ENCODE assay signal across 10 cellular contexts in the genomic region with DNA sequence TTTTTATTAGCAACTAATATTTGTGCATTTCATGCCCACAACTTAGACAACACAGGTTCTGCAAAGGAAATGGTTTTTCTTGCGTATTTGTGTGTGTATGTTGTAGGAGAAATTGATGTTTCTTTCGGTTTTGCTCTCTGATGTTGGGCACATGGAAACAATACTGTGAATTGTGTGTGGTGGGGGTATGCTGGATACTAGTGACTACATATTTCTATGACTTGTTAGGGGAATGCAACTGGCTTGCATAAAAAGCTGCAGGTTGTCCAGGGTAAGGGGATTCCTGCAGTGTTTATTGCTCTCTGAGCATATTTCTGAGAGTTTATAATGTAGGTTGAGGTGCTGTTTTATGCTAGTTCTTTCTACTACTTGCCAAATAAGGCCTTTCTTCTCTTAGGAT. TPM values are rescaled to one million over a fixed set of nuclear protein-coding genes. Genes with fewer than 3 reads are reported as not detected.
DNase-seq lines count a peak whose midpoint lies in the region; ATAC-seq, FAIRE-seq and TF ChIP-seq lines count a peak whose summit lies in the region.
"Had no signal": no experiment of that assay in that cellular context is flagged by ENCODE, and none has a peak within 500 bp of the region (broad histone marks: within the 10 kb centered on the region; RNA-seq: fewer than 3 reads in every experiment).

No MANE protein-coding gene starts in this region.

- DNase-seq in activated CD4-positive, alpha-beta memory T cell treated with anti-CD3 and anti-CD28 coated beads, Interleukin-2, amount 10 ng/mL, durations not matched to agents 7 days and 5 days = no peak
- DNase-seq in kidney (no peak), NCI-H345 (lab: John Stamatoyannopoulos, UW) (no peak), NCI-H1694 (lab: John Stamatoyannopoulos, UW) (no peak), NCI-H2171 (lab: John Stamatoyannopoulos, UW) (no peak)
- DNase-seq: dorsolateral prefrontal cortex, SHP77 treated with DMSO at 0.1 percent for 48 hours had no signal

- peak overlapping the region; percentile 52 to 69 for H3K4me3 ChIP-seq in kidney (ENCODE audit: low read length in 2 of 2)

- peaks cover 30% of the 10 kb centered on the region for H3K36me3 Mint-ChIP-seq in activated CD4-positive, alpha-beta memory T cell treated with anti-CD3 and anti-CD28 coated beads, Interleukin-2, amount 10 ng/mL, durations not matched to agents 7 days and 5 days (ENCODE audit: low read depth)

- intact Hi-C loops in kidney (cut with DNase I) = no loop called here

- POLR2A ChIA-PET in activated CD4-positive, alpha-beta memory T cell treated with anti-CD3 and anti-CD28 coated beads, Interleukin-2, amount 10 ng/mL, durations not matched to agents 7 days and 5 days (lab: Charles Lee) = interaction anchor here (1.0 to 2.3 kb wide), 6 partner anchors 20 to 136 kb away, joined by 3 to 9 read pairs (median 4); no protein-coding TSS in a partner anchor

- FAIRE-seq in kidney (lab: Jason Lieb, UNC) = no peak

- H3K27ac Mint-ChIP-seq in activated CD4-positive, alpha-beta memory T cell treated with anti-CD3 and anti-CD28 coated beads, Interleukin-2, amount 10 ng/mL, durations not matched to agents 7 days and 5 days = peak overlapping the region; percentile 84

- no peaks in the 10 kb centered on the region for H3K9me3 ChIP-seq in kidney (ENCODE audit: control insufficient read depth in 1 of 2, low read length in 2 of 2)

- H3K4me1 Mint-ChIP-seq in activated CD4-positive, alpha-beta memory T cell treated with anti-CD3 and anti-CD28 coated beads, Interleukin-2, amount 10 ng/mL, durations not matched to agents 7 days and 5 days = peaks cover 45% of the 10 kb centered on the region

- peaks cover 0 to 3% of the 10 kb centered on the region in 2 donors for H3K4me1 ChIP-seq in kidney (ENCODE audit: control insufficient read depth in 1 of 2, insufficient read depth in 1 of 2, low read depth in 1 of 2, low read length in 2 of 2)

- H3K4me3 Mint-ChIP-seq in activated CD4-positive, alpha-beta memory T cell treated with anti-CD3 and anti-CD28 coated beads, Interleukin-2, amount 10 ng/mL, durations not matched to agents 7 days and 5 days = peak overlapping the region; percentile 82

- CTCF ChIA-PET in activated CD4-positive, alpha-beta memory T cell treated with anti-CD3 and anti-CD28 coated beads, Interleukin-2, amount 10 ng/mL, durations not matched to agents 7 days and 5 days (lab: Charles Lee) = interaction anchor here (0.8 to 3.1 kb wide), 5 partner anchors 23 to 827 kb away, joined by 3 to 9 read pairs (median 5); partner anchors contain the start of gene NONO

- H3K36me3 ChIP-seq in kidney (ENCODE audit: control insufficient read depth in 1 of 2, insufficient read depth in 2 of 2, low read length in 2 of 2) = no peaks in the 10 kb centered on the region

- H3K27me3 Mint-ChIP-seq in activated CD4-positive, alpha-beta memory T cell treated with anti-CD3 and anti-CD28 coated beads, Interleukin-2, amount 10 ng/mL, durations not matched to agents 7 days and 5 days = no peaks in the 10 kb centered on the region

- ATAC-seq in GM21619 (IDR thresholded peaks at IDR 0.05; ENCODE audit: unreplicated experiment) (peak; percentile 12), GM19023 (IDR thresholded peaks at IDR 0.05; ENCODE audit: unreplicated experiment) (no peak)

- TF ChIP-seq CTCF in 22Rv1 (IDR thresholded peaks at IDR 0.05) (no peak), kidney (IDR thresholded peaks at IDR 0.05; ENCODE audit: borderline replicate concordance, extremely low read depth, insufficient read depth) (no peak)

- H3K9me3 Mint-ChIP-seq in activated CD4-positive, alpha-beta memory T cell treated with anti-CD3 and anti-CD28 coated beads, Interleukin-2, amount 10 ng/mL, durations not matched to agents 7 days and 5 days = no peaks in the 10 kb centered on the region

- peak overlapping the region in 1 of 2 donors; percentile 71 for H3K9ac ChIP-seq in kidney (ENCODE audit: low read length in 2 of 2)

- peak overlapping the region; percentile 82 for H3K27ac ChIP-seq in 22Rv1
- no peak overlapping the region for H3K27ac ChIP-seq in kidney (ENCODE audit: low read depth in 2 of 2, low read length in 2 of 2)

RNA-seq across cellular contexts. Expression of gene DLG3, which starts 11.6 kb away (rescaled TPM):
- 10 to 100 TPM; 33.3 to 39.9 TPM for total RNA-seq in activated CD4-positive, alpha-beta memory T cell treated with anti-CD3 and anti-CD28 coated beads, Interleukin-2, amount 10 ng/mL, durations not matched to agents 7 days and 5 days
- 38.3 TPM for total RNA-seq in kidney
- polyA plus RNA-seq in kidney (ENCODE audit: insufficient read depth, low read depth, low replicate concordance) = 14.2 TPM

RNA-seq across cellular contexts. Expression of gene GDPD2, which starts 33.1 kb away (rescaled TPM):
- under 1 TPM; 0.23 TPM for total RNA-seq in activated CD4-positive, alpha-beta memory T cell treated with anti-CD3 and anti-CD28 coated beads, Interleukin-2, amount 10 ng/mL, durations not matched to agents 7 days and 5 days
- 7.0 TPM for total RNA-seq in kidney
- polyA plus RNA-seq in kidney (ENCODE audit: insufficient read depth, low read depth, low replicate concordance) = 2.5 TPM
